In genomic region chr5:148554621-148555020, GRCh38 we compare ENCODE assay signal across 28 cellular contexts.
"Had no signal": no experiment of that assay in that cellular context is flagged by ENCODE, and none has a peak within 500 bp of the region (broad histone marks: within the 10 kb centered on the region; RNA-seq: fewer than 3 reads in every experiment).

No MANE protein-coding gene starts in this region.

- ATAC-seq: stimulated activated effector memory CD8-positive, alpha-beta T cell treated with anti-CD3 and anti-CD28 coated beads, Interleukin-12 subunit alpha, Interleukin-12 subunit beta, amount 100 ng/mL, for 72 hours; stimulated activated memory B cell treated with anti-CD40 and anti-IgM and Interleukin-4, amounts not matched to agents 10 μg/mL and 1 μg/mL and 100 μg/mL, for 72 hours; stimulated activated naive B cell treated with anti-CD40 and anti-IgM and Interleukin-4, amounts not matched to agents 10 μg/mL and 1 μg/mL and 100 μg/mL, for 72 hours; stimulated activated naive CD8-positive, alpha-beta T cell treated with anti-CD3 and anti-CD28 coated beads, Interleukin-15, amount 100 ng/mL, for 72 hours; stimulated activated naive CD8-positive, alpha-beta T cell treated with anti-CD3 and anti-CD28 coated beads, Interleukin-15, Interleukin-2, amounts not matched to agents 100 U/mL and 50 U/mL, for 24 hours; upper lobe of right lung had no signal

- H3K9me3 Mint-ChIP-seq: stimulated activated effector memory CD8-positive, alpha-beta T cell treated with anti-CD3 and anti-CD28 coated beads, Interleukin-12 subunit alpha, Interleukin-12 subunit beta, amount 100 ng/mL, for 72 hours; stimulated activated memory B cell treated with anti-CD40 and anti-IgM and Interleukin-4, amounts not matched to agents 10 μg/mL and 1 μg/mL and 100 μg/mL, for 72 hours; stimulated activated naive B cell treated with anti-CD40 and anti-IgM and Interleukin-4, amounts not matched to agents 10 μg/mL and 1 μg/mL and 100 μg/mL, for 72 hours; stimulated activated naive CD8-positive, alpha-beta T cell treated with anti-CD3 and anti-CD28 coated beads, Interleukin-15, amount 100 ng/mL, for 72 hours; stimulated activated naive CD8-positive, alpha-beta T cell treated with anti-CD3 and anti-CD28 coated beads, Interleukin-15, Interleukin-2, amounts not matched to agents 100 ng/mL and 50 ng/mL, for 24 hours; type B pancreatic cell had no signal

- H3K27me3 Mint-ChIP-seq: stimulated activated memory B cell treated with anti-CD40 and anti-IgM and Interleukin-4, amounts not matched to agents 10 μg/mL and 1 μg/mL and 100 μg/mL, for 72 hours; stimulated activated naive CD8-positive, alpha-beta T cell treated with anti-CD3 and anti-CD28 coated beads, Interleukin-15, Interleukin-2, amounts not matched to agents 100 ng/mL and 50 ng/mL, for 24 hours; type B pancreatic cell had no signal

- H3K36me3 Mint-ChIP-seq: stimulated activated effector memory CD8-positive, alpha-beta T cell treated with anti-CD3 and anti-CD28 coated beads, Interleukin-12 subunit alpha, Interleukin-12 subunit beta, amount 100 ng/mL, for 72 hours; stimulated activated memory B cell treated with anti-CD40 and anti-IgM and Interleukin-4, amounts not matched to agents 10 μg/mL and 1 μg/mL and 100 μg/mL, for 72 hours; stimulated activated naive B cell treated with anti-CD40 and anti-IgM and Interleukin-4, amounts not matched to agents 10 μg/mL and 1 μg/mL and 100 μg/mL, for 72 hours; type B pancreatic cell had no signal

- H3K4me3 Mint-ChIP-seq: stimulated activated effector memory CD8-positive, alpha-beta T cell treated with anti-CD3 and anti-CD28 coated beads, Interleukin-12 subunit alpha, Interleukin-12 subunit beta, amount 100 ng/mL, for 72 hours; stimulated activated memory B cell treated with anti-CD40 and anti-IgM and Interleukin-4, amounts not matched to agents 10 μg/mL and 1 μg/mL and 100 μg/mL, for 72 hours; stimulated activated naive B cell treated with anti-CD40 and anti-IgM and Interleukin-4, amounts not matched to agents 10 μg/mL and 1 μg/mL and 100 μg/mL, for 72 hours; stimulated activated naive CD8-positive, alpha-beta T cell treated with anti-CD3 and anti-CD28 coated beads, Interleukin-15, amount 100 ng/mL, for 72 hours; stimulated activated naive CD8-positive, alpha-beta T cell treated with anti-CD3 and anti-CD28 coated beads, Interleukin-15, Interleukin-2, amounts not matched to agents 100 ng/mL and 50 ng/mL, for 24 hours; type B pancreatic cell had no signal

- DNase-seq: stimulated activated CD4-positive, alpha-beta T cell treated with anti-CD3 and anti-CD28 coated beads, Interleukin-2, amount 100 ng/mL, for 48 hours; stimulated activated CD4-positive, alpha-beta T cell treated with anti-CD3 and anti-CD28 coated beads, Interleukin-4, amount 100 ng/mL, for 1 hour; stimulated activated CD4-positive, alpha-beta T cell treated with anti-CD3 and anti-CD28 coated beads, Interleukin-4, amount 100 ng/mL, for 24 hours; stimulated activated CD4-positive, alpha-beta T cell treated with anti-CD3 and anti-CD28 coated beads, Interleukin-4, amount 100 ng/mL, for 4 hours; stimulated activated CD8-positive, alpha-beta memory T cell treated with anti-CD3 and anti-CD28 coated beads, Interleukin-4, amount 100 ng/mL, for 48 hours; stimulated activated naive B cell treated with anti-CD40 and anti-IgM and Interleukin-4, amounts not matched to agents 10 μg/mL and 1 μg/mL and 100 μg/mL, for 72 hours; stimulated activated naive CD4-positive, alpha-beta T cell; stimulated activated naive CD4-positive, alpha-beta T cell treated with Interleukin-2 at 50 U/mL for 16 hours; stimulated activated naive CD8-positive, alpha-beta T cell treated with anti-CD3 and anti-CD28 coated beads, Interleukin-15, amount 100 ng/mL, for 72 hours; stimulated activated naive CD8-positive, alpha-beta T cell treated with anti-CD3 and anti-CD28 coated beads, Interleukin-15, Interleukin-2, amounts not matched to agents 100 U/mL and 50 U/mL, for 24 hours; stomach; substantia nigra; testis; thyroid gland; tibial artery; transverse colon; trophoblast cell; upper lobe of left lung; upper lobe of right lung; uterus had no signal

- H3K9me3 ChIP-seq: stomach, suprapubic skin, testis, thoracic aorta, thyroid gland, tibial artery, tibial nerve, transverse colon, upper lobe of left lung, upper lobe of right lung, uterus, vagina had no signal

- H3K4me1 Mint-ChIP-seq: stimulated activated effector memory CD8-positive, alpha-beta T cell treated with anti-CD3 and anti-CD28 coated beads, Interleukin-12 subunit alpha, Interleukin-12 subunit beta, amount 100 ng/mL, for 72 hours; stimulated activated memory B cell treated with anti-CD40 and anti-IgM and Interleukin-4, amounts not matched to agents 10 μg/mL and 1 μg/mL and 100 μg/mL, for 72 hours; stimulated activated naive B cell treated with anti-CD40 and anti-IgM and Interleukin-4, amounts not matched to agents 10 μg/mL and 1 μg/mL and 100 μg/mL, for 72 hours; stimulated activated naive CD8-positive, alpha-beta T cell treated with anti-CD3 and anti-CD28 coated beads, Interleukin-15, amount 100 ng/mL, for 72 hours had no signal

- H3K27ac Mint-ChIP-seq: stimulated activated effector memory CD8-positive, alpha-beta T cell treated with anti-CD3 and anti-CD28 coated beads, Interleukin-12 subunit alpha, Interleukin-12 subunit beta, amount 100 ng/mL, for 72 hours; stimulated activated memory B cell treated with anti-CD40 and anti-IgM and Interleukin-4, amounts not matched to agents 10 μg/mL and 1 μg/mL and 100 μg/mL, for 72 hours; stimulated activated naive B cell treated with anti-CD40 and anti-IgM and Interleukin-4, amounts not matched to agents 10 μg/mL and 1 μg/mL and 100 μg/mL, for 72 hours; stimulated activated naive CD8-positive, alpha-beta T cell treated with anti-CD3 and anti-CD28 coated beads, Interleukin-15, amount 100 ng/mL, for 72 hours; stimulated activated naive CD8-positive, alpha-beta T cell treated with anti-CD3 and anti-CD28 coated beads, Interleukin-15, Interleukin-2, amounts not matched to agents 100 ng/mL and 50 ng/mL, for 24 hours; type B pancreatic cell had no signal
